11 cellular contexts compared by ENCODE assay signal in the genomic region with DNA sequence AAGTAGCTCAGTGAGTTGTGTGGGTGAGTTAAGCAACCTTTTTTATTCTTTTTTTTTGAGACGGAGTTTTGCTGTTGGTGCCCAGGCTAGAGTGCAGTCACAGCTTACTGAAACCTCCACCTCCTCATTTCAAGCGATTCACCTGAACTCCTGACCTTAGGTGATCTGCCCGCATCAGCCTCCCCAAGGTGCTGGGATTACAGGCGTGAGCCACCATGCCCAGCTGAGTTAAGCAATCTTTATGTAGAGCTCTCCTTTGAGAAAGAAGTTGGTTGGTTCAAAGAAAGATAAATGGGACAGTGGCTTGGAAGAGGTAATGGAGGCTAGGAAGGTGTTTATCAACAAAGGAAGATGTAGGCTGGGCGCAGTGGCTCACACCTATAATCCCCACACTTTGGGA. TPM values are rescaled to one million over a fixed set of nuclear protein-coding genes. Genes with fewer than 3 reads are reported as not detected.
DNase-seq lines count a peak whose midpoint lies in the region; ATAC-seq and TF ChIP-seq lines count a peak whose summit lies in the region.
"Had no signal": no experiment of that assay in that cellular context is flagged by ENCODE, and none has a peak within 500 bp of the region (broad histone marks: within the 10 kb centered on the region; RNA-seq: fewer than 3 reads in every experiment).

No MANE protein-coding gene starts in this region.

- no peaks in the 10 kb centered on the region for H3K9me3 Mint-ChIP-seq in activated naive CD4-positive, alpha-beta T cell treated with anti-CD3 and anti-CD28 coated beads for 36 hours
- no peaks in the 10 kb centered on the region for H3K9me3 Mint-ChIP-seq in activated T-helper 2 cell treated with anti-CD3 and anti-CD28 coated beads, Interferon-gamma antibody, Interleukin-2, Interleukin-4, amounts not matched to agents 10 μg/mL and 5 μg/mL and 100 μg/mL, durations not matched to agents 14 hours and 24 hours and 36 hours
- no peaks in the 10 kb centered on the region for H3K9me3 Mint-ChIP-seq in stimulated activated effector memory CD8-positive, alpha-beta T cell treated with anti-CD3 and anti-CD28 coated beads, Interleukin-12 subunit alpha, Interleukin-12 subunit beta, amount 100 ng/mL, for 72 hours

- H3K36me3 ChIP-seq in hepatocyte (replicated peaks; ENCODE audit: insufficient read depth, low read depth) = no peaks in the 10 kb centered on the region

- no peaks in the 10 kb centered on the region for H3K27me3 ChIP-seq in hepatocyte

- intact Hi-C loops in activated naive CD4-positive, alpha-beta T cell treated with anti-CD3 and anti-CD28 coated beads for 36 hours (cut with micrococcal nuclease) = no loop called here
- intact Hi-C loops in activated T-helper 2 cell treated with anti-CD3 and anti-CD28 coated beads, Interferon-gamma antibody, Interleukin-2, Interleukin-4, amounts not matched to agents 10 μg/mL and 5 μg/mL and 100 μg/mL, durations not matched to agents 14 hours and 24 hours and 36 hours (cut with micrococcal nuclease) = loop anchor here (1.0 to 5.0 kb wide), 3 partner anchors 47 to 126 kb away; a partner anchor contains a TSS
- intact Hi-C loops in Right ventricle myocardium superior (cut with DNase I) = no loop called here

- H3K27ac ChIP-seq in hepatocyte = peak overlapping the region; percentile 17

- peak overlapping the region; percentile 64 for H3K27ac Mint-ChIP-seq in activated naive CD4-positive, alpha-beta T cell treated with anti-CD3 and anti-CD28 coated beads for 36 hours
- H3K27ac Mint-ChIP-seq in activated T-helper 2 cell treated with anti-CD3 and anti-CD28 coated beads, Interferon-gamma antibody, Interleukin-2, Interleukin-4, amounts not matched to agents 10 μg/mL and 5 μg/mL and 100 μg/mL, durations not matched to agents 14 hours and 24 hours and 36 hours = peak overlapping the region; percentile 97
- H3K27ac Mint-ChIP-seq in stimulated activated effector memory CD8-positive, alpha-beta T cell treated with anti-CD3 and anti-CD28 coated beads, Interleukin-12 subunit alpha, Interleukin-12 subunit beta, amount 100 ng/mL, for 72 hours = peak overlapping the region; percentile 80

- peaks cover 81% of the 10 kb centered on the region for H3K79me2 ChIP-seq in hepatocyte

- peaks cover 75% of the 10 kb centered on the region for H4K20me1 ChIP-seq in hepatocyte (ENCODE audit: insufficient read depth, poor library complexity, severe bottlenecking)

- peak overlapping the region; percentile 38 for H3K4me3 ChIP-seq in hepatocyte

- peaks cover 35% of the 10 kb centered on the region for H3K36me3 Mint-ChIP-seq in activated naive CD4-positive, alpha-beta T cell treated with anti-CD3 and anti-CD28 coated beads for 36 hours (ENCODE audit: low read depth)
- H3K36me3 Mint-ChIP-seq in activated T-helper 2 cell treated with anti-CD3 and anti-CD28 coated beads, Interferon-gamma antibody, Interleukin-2, Interleukin-4, amounts not matched to agents 10 μg/mL and 5 μg/mL and 100 μg/mL, durations not matched to agents 14 hours and 24 hours and 36 hours (ENCODE audit: low read depth) = peaks cover 46% of the 10 kb centered on the region
- H3K36me3 Mint-ChIP-seq in stimulated activated effector memory CD8-positive, alpha-beta T cell treated with anti-CD3 and anti-CD28 coated beads, Interleukin-12 subunit alpha, Interleukin-12 subunit beta, amount 100 ng/mL, for 72 hours = peaks cover 3% of the 10 kb centered on the region

- peak overlapping the region; percentile 19 for H3K4me3 Mint-ChIP-seq in activated naive CD4-positive, alpha-beta T cell treated with anti-CD3 and anti-CD28 coated beads for 36 hours
- H3K4me3 Mint-ChIP-seq in activated T-helper 2 cell treated with anti-CD3 and anti-CD28 coated beads, Interferon-gamma antibody, Interleukin-2, Interleukin-4, amounts not matched to agents 10 μg/mL and 5 μg/mL and 100 μg/mL, durations not matched to agents 14 hours and 24 hours and 36 hours (ENCODE audit: low read depth) = peak overlapping the region; percentile 80
- no peak overlapping the region for H3K4me3 Mint-ChIP-seq in stimulated activated effector memory CD8-positive, alpha-beta T cell treated with anti-CD3 and anti-CD28 coated beads, Interleukin-12 subunit alpha, Interleukin-12 subunit beta, amount 100 ng/mL, for 72 hours

- no peak for ATAC-seq in stimulated activated effector memory CD8-positive, alpha-beta T cell treated with anti-CD3 and anti-CD28 coated beads, Interleukin-12 subunit alpha, Interleukin-12 subunit beta, amount 100 ng/mL, for 72 hours
- ATAC-seq in Right ventricle myocardium superior (ENCODE audit: poor library complexity) = no peak

- TF ChIP-seq CTCF in hepatocyte (IDR thresholded peaks at IDR 0.05; ENCODE audit: poor library complexity) = no peak

- H3K9me3 ChIP-seq in hepatocyte (ENCODE audit: low read depth) = no peaks in the 10 kb centered on the region

- H3K27me3 Mint-ChIP-seq in activated naive CD4-positive, alpha-beta T cell treated with anti-CD3 and anti-CD28 coated beads for 36 hours (ENCODE audit: low read depth) = no peaks in the 10 kb centered on the region
- no peaks in the 10 kb centered on the region for H3K27me3 Mint-ChIP-seq in activated T-helper 2 cell treated with anti-CD3 and anti-CD28 coated beads, Interferon-gamma antibody, Interleukin-2, Interleukin-4, amounts not matched to agents 10 μg/mL and 5 μg/mL and 100 μg/mL, durations not matched to agents 14 hours and 24 hours and 36 hours (ENCODE audit: low read depth)

- DNase-seq in activated naive CD4-positive, alpha-beta T cell treated with anti-CD3 and anti-CD28 coated beads for 36 hours = no peak
- no peak for DNase-seq in activated naive CD4-positive, alpha-beta T cell (lab: John Stamatoyannopoulos, UW)
- DNase-seq in activated T-helper 2 cell treated with anti-CD3 and anti-CD28 coated beads, Interferon-gamma antibody, Interleukin-2, Interleukin-4, amounts not matched to agents 10 μg/mL and 5 μg/mL and 100 μg/mL, durations not matched to agents 14 hours and 24 hours and 36 hours (ENCODE audit: low spot score) = no peak
- DNase-seq in hepatocyte (ENCODE audit: low spot score) = no peak
- DNase-seq in stimulated activated effector memory CD8-positive, alpha-beta T cell treated with anti-CD3 and anti-CD28 coated beads, Interleukin-12 subunit alpha, Interleukin-12 subunit beta, amount 100 ng/mL, for 72 hours (ENCODE audit: low spot score in 2 of 2) = no peak
- DNase-seq in Right ventricle myocardium superior = no peak
- DNase-seq in NCI-H446 (lab: John Stamatoyannopoulos, UW) = no peak
- DNase-seq in SK-N-DZ (ENCODE audit: low spot score) = no peak
- DNase-seq: activated effector memory CD4-positive, alpha-beta T cell treated with Interleukin-2 at 50 U/mL for 16 hours; AML-193; IMR-90 had no signal

- no peak overlapping the region for H2AFZ ChIP-seq in hepatocyte

- peak overlapping the region; percentile 82 for H3K4me2 ChIP-seq in hepatocyte

- H3K4me1 Mint-ChIP-seq in activated naive CD4-positive, alpha-beta T cell treated with anti-CD3 and anti-CD28 coated beads for 36 hours (ENCODE audit: low read depth) = peaks cover 52% of the 10 kb centered on the region
- H3K4me1 Mint-ChIP-seq in activated T-helper 2 cell treated with anti-CD3 and anti-CD28 coated beads, Interferon-gamma antibody, Interleukin-2, Interleukin-4, amounts not matched to agents 10 μg/mL and 5 μg/mL and 100 μg/mL, durations not matched to agents 14 hours and 24 hours and 36 hours (ENCODE audit: low read depth) = peaks cover 52% of the 10 kb centered on the region
- peaks cover 47% of the 10 kb centered on the region for H3K4me1 Mint-ChIP-seq in stimulated activated effector memory CD8-positive, alpha-beta T cell treated with anti-CD3 and anti-CD28 coated beads, Interleukin-12 subunit alpha, Interleukin-12 subunit beta, amount 100 ng/mL, for 72 hours

- CTCF ChIA-PET in activated naive CD4-positive, alpha-beta T cell treated with anti-CD3 and anti-CD28 coated beads for 36 hours (lab: Charles Lee) = interaction anchor here (0.9 to 1.0 kb wide), 2 partner anchors 25 to 218 kb away, joined by 3 to 4 read pairs; a partner anchor contains a TSS

- WGBS in hepatocyte (ENCODE audit: low lambda C conversion rate, missing lambda C conversion rate) = 81% methylated on average over 5 of the region's 5 CpGs

- no peaks in the 10 kb centered on the region for H3K9me2 ChIP-seq in hepatocyte (replicated peaks; ENCODE audit: insufficient read depth)

- H3K4me1 ChIP-seq in hepatocyte (ENCODE audit: insufficient read depth) = peaks cover 20% of the 10 kb centered on the region

RNA-seq across cellular contexts. Expression of a gene that starts 3.2 kb away (rescaled TPM):
- 10 to 100 TPM; 61.2 to 72.1 TPM for total RNA-seq in activated naive CD4-positive, alpha-beta T cell treated with anti-CD3 and anti-CD28 coated beads for 36 hours
- total RNA-seq in activated T-helper 2 cell treated with anti-CD3 and anti-CD28 coated beads, Interferon-gamma antibody, Interleukin-2, Interleukin-4, amounts not matched to agents 10 μg/mL and 5 μg/mL and 100 μg/mL, durations not matched to agents 14 hours and 24 hours and 36 hours = 105 and 110 TPM in 2 replicates
- total RNA-seq in hepatocyte (747 and 796 TPM in 2 replicates), Right ventricle myocardium superior (6.2 TPM)
- 249 and 391 TPM in 2 replicates for polyA plus RNA-seq in hepatocyte
- polyA plus RNA-seq in SK-N-DZ (2014; cell fraction: cytosol; rRNA removed) = 129 and 134 TPM in 2 replicates
- 54.2 and 64.7 TPM in 2 replicates for polyA plus RNA-seq in SK-N-DZ (2014; cell fraction: nucleus; rRNA removed)

RNA-seq across cellular contexts. Expression of a gene that starts 48.1 kb away (rescaled TPM):
- under 1 TPM in 1 of 2 experiments, not detected in 1; 0.10 TPM for total RNA-seq in activated naive CD4-positive, alpha-beta T cell treated with anti-CD3 and anti-CD28 coated beads for 36 hours
- total RNA-seq in activated T-helper 2 cell treated with anti-CD3 and anti-CD28 coated beads, Interferon-gamma antibody, Interleukin-2, Interleukin-4, amounts not matched to agents 10 μg/mL and 5 μg/mL and 100 μg/mL, durations not matched to agents 14 hours and 24 hours and 36 hours = 0.18 and 0.30 TPM in 2 replicates
- total RNA-seq in hepatocyte = 85.2 and 106 TPM in 2 replicates
- polyA plus RNA-seq in hepatocyte = 60.9 and 66.4 TPM in 2 replicates
- 49.7 TPM for total RNA-seq in Right ventricle myocardium superior
- 106 and 113 TPM in 2 replicates for polyA plus RNA-seq in SK-N-DZ (2014; cell fraction: cytosol; rRNA removed)
- 38.1 and 46.7 TPM in 2 replicates for polyA plus RNA-seq in SK-N-DZ (2014; cell fraction: nucleus; rRNA removed)

Comparison
In these comparisons a context has a peak if more than half of its experiments do, and no peak if none do; other contexts are left out.
1. RNA of a gene that starts 48.1 kb away (total RNA-seq): 85.2 to 106 TPM in hepatocyte and 49.7 TPM in Right ventricle myocardium superior (single experiment); 0.18 to 0.30 TPM in activated T-helper 2 cell treated with anti-CD3 and anti-CD28 coated beads, Interferon-gamma antibody, Interleukin-2, Interleukin-4, amounts not matched to agents 10 μg/mL and 5 μg/mL and 100 μg/mL, durations not matched to agents 14 hours and 24 hours and 36 hours and 0.10 TPM in activated naive CD4-positive, alpha-beta T cell treated with anti-CD3 and anti-CD28 coated beads for 36 hours; every median in the first group is over 10 times any median in the second.
2. Peak in every context shown above with its lines, with median percentiles within 50 percentile points of each other: H3K27ac Mint-ChIP-seq.